ENCODE assay signal across 8 cellular contexts in the genomic region with DNA sequence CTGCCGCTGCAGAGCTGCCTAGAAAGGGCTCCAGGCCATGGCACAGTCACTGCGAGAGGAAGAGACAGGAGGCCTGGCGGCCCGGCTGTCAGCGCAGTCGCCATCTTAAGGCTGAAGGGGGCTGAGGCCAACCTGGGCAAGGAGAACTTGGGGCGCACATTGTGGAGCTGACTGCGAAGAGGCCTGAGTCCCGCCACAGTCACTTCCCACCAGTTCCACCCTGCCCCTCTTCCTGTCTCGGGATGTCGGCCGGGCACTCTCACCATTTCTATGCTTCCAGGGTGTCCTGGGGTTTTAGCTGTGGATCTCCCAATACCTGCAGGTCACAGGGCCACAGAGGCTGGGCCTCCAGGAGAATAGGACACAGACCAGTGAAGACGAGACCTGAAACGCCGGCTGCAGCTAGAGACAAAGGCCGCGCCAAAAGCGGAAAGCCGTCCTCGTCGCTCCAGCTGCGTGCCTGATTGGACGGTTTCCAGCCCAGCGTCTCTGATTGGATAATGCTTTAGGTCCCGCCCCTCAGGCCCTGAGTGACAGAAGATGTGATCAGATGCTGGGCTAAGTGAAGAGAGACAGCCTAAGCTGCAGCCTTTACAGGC.
A peak's percentile ranks its signal among the peaks of the same experiment; 100 is the strongest.
DNase-seq lines count a peak whose midpoint lies in the region; ATAC-seq, FAIRE-seq and TF ChIP-seq lines count a peak whose summit lies in the region.

No MANE protein-coding gene starts in this region.

- peak overlapping the region in 1 of 2 experiments; percentile 16 for H3K18ac ChIP-seq in mesenchymal stem cell (ENCODE audit: low read depth in 1 of 2, low read length in 2 of 2)

- H3K27me3 ChIP-seq in H7 (ENCODE audit: control insufficient read depth, insufficient read depth, low read length) (no peaks in the 10 kb centered on the region), mesenchymal stem cell (ENCODE audit: control insufficient read depth in 1 of 2, insufficient read depth in 1 of 2, low read length in 2 of 2) (no peaks in the 10 kb centered on the region)

- H4K91ac ChIP-seq in mesenchymal stem cell (ENCODE audit: low read length) = no peak overlapping the region

- H2BK12ac ChIP-seq in mesenchymal stem cell (ENCODE audit: low read length in 2 of 2) = no peak overlapping the region

- peaks cover 7% of the 10 kb centered on the region for H3K79me1 ChIP-seq in mesenchymal stem cell (replicated peaks; ENCODE audit: low read length, poor library complexity, severe bottlenecking)

- H3K4me3 ChIP-seq in H7 (ENCODE audit: insufficient read depth, low read depth, low read length) (peak overlapping the region; percentile 65), mesenchymal stem cell (ENCODE audit: insufficient read depth in 1 of 2, low read depth in 1 of 2, low read length in 2 of 2) (peak overlapping the region; percentile 71 to 73)

- no peak overlapping the region for H3K23ac ChIP-seq in mesenchymal stem cell (ENCODE audit: low read length in 2 of 2)

- peak overlapping the region; percentile 93 for H3K27ac Mint-ChIP-seq in effector memory CD8-positive, alpha-beta T cell

- H2AFZ ChIP-seq in mesenchymal stem cell (ENCODE audit: low read depth, low read length) = peak overlapping the region; percentile 72

- H3K9me3 Mint-ChIP-seq in effector memory CD8-positive, alpha-beta T cell = no peaks in the 10 kb centered on the region

- H3K4me1 ChIP-seq in mesenchymal stem cell (ENCODE audit: control insufficient read depth, insufficient read depth, low read depth, low read length) = peaks cover 2% of the 10 kb centered on the region

- peaks cover 45% of the 10 kb centered on the region for H3K9me3 ChIP-seq in mesenchymal stem cell (ENCODE audit: control insufficient read depth, low read length)

- peaks cover 10 to 11% of the 10 kb centered on the region in 2 donors for H3K4me1 Mint-ChIP-seq in effector memory CD8-positive, alpha-beta T cell (ENCODE audit: low read depth in 2 of 2)

- no peaks in the 10 kb centered on the region for H3K27me3 Mint-ChIP-seq in effector memory CD8-positive, alpha-beta T cell

- H3K36me3 ChIP-seq in H7 (replicated peaks; ENCODE audit: control insufficient read depth, insufficient read depth, low read length) = peaks cover 5% of the 10 kb centered on the region; the same call in 1 of the 2 replicates
- H3K36me3 ChIP-seq in mesenchymal stem cell (ENCODE audit: control insufficient read depth in 1 of 2, insufficient read depth in 2 of 2, low read depth in 1 of 2, low read length in 2 of 2) = peaks cover 0 to 4% of the 10 kb centered on the region in 2 experiments

- peak; percentile 96 for ATAC-seq in effector memory CD8-positive, alpha-beta T cell (replicated peaks)
- no peak for ATAC-seq in GM18520 (IDR thresholded peaks at IDR 0.05; ENCODE audit: unreplicated experiment)

- H4K8ac ChIP-seq in mesenchymal stem cell (ENCODE audit: low read length) = no peak overlapping the region

- peak overlapping the region; percentile 86 for H3K9ac ChIP-seq in mesenchymal stem cell (ENCODE audit: low read length)

- no peak overlapping the region for H3K4ac ChIP-seq in mesenchymal stem cell (ENCODE audit: low read depth in 1 of 2, low read length in 2 of 2)

- no peak for TF ChIP-seq CTCF in D721Med (IDR thresholded peaks at IDR 0.05; ENCODE audit: insufficient read depth, missing control alignments)

- FAIRE-seq in D721Med (lab: Jason Lieb, UNC) = peak; percentile 76

- H3K4me2 ChIP-seq in mesenchymal stem cell (ENCODE audit: low read length, poor library complexity, severe bottlenecking) = peak overlapping the region; percentile 93

- H3K36me3 Mint-ChIP-seq in effector memory CD8-positive, alpha-beta T cell (ENCODE audit: insufficient read depth) = peaks cover 8% of the 10 kb centered on the region

- WGBS in mesenchymal stem cell = under 1% methylated on average over 25 of the region's 25 CpGs

- peak; percentile 21 for DNase-seq in D721Med (ENCODE audit: insufficient read length, low spot score)
- DNase-seq in H7 = peak; percentile 73
- DNase-seq in NCI-H2171 (lab: John Stamatoyannopoulos, UW) = peak; percentile 24
- peak; percentile 94 for DNase-seq in activated CD8-positive, alpha-beta memory T cell treated with anti-CD3 and anti-CD28 coated beads for 24 hours
- DNase-seq in effector memory CD8-positive, alpha-beta T cell = peak; percentile 87 to 94 (median 87)
- peak; percentile 90 for DNase-seq in mesenchymal stem cell
- DNase-seq in stimulated activated CD4-positive, alpha-beta T cell treated with anti-CD3 and anti-CD28 coated beads, TNF-alpha, amount 100 ng/mL, for 24 hours (ENCODE audit: low read depth in 3 of 3) = peak; percentile 78 to 89 (median 79)

- H2BK15ac ChIP-seq in mesenchymal stem cell (ENCODE audit: low read depth, poor library complexity, severe bottlenecking) = no peak overlapping the region

- no peak overlapping the region for H2AK5ac ChIP-seq in mesenchymal stem cell (ENCODE audit: low read length, severe bottlenecking)

- no peak overlapping the region for H3K14ac ChIP-seq in mesenchymal stem cell (ENCODE audit: low read length in 2 of 2)

- H3K27ac ChIP-seq in mesenchymal stem cell (ENCODE audit: low read length, poor library complexity, severe bottlenecking) = no peak overlapping the region

- H2BK120ac ChIP-seq in mesenchymal stem cell (ENCODE audit: low read depth, low read length) = no peak overlapping the region

- peak overlapping the region; percentile 98 to 99 for H3K4me3 Mint-ChIP-seq in effector memory CD8-positive, alpha-beta T cell

- H2BK5ac ChIP-seq in mesenchymal stem cell (ENCODE audit: low read depth, low read length, poor library complexity, severe bottlenecking) = no peak overlapping the region

Comparison
In these comparisons a context has a peak if more than half of its experiments do, and no peak if none do; other contexts are left out.
1. DNase-seq: peak in every context shown above with its lines; median percentile 94 in activated CD8-positive, alpha-beta memory T cell treated with anti-CD3 and anti-CD28 coated beads for 24 hours; 90 in mesenchymal stem cell; 87 in effector memory CD8-positive, alpha-beta T cell; 79 in stimulated activated CD4-positive, alpha-beta T cell treated with anti-CD3 and anti-CD28 coated beads, TNF-alpha, amount 100 ng/mL, for 24 hours; 73 in H7; 24 in NCI-H2171; 21 in D721Med.